16 cellular contexts compared by ENCODE assay signal in genomic region chr3:16419640-16420039, GRCh38.
DNase-seq lines count a peak whose midpoint lies in the region; TF ChIP-seq lines count a peak whose summit lies in the region.
"Had no signal": no experiment of that assay in that cellular context is flagged by ENCODE, and none has a peak within 500 bp of the region (broad histone marks: within the 10 kb centered on the region; RNA-seq: fewer than 3 reads in every experiment).

No MANE protein-coding gene starts in this region.

- H3K27ac ChIP-seq in Karpas-422 (ENCODE audit: low read length) (peak overlapping the region; percentile 99), mesenchymal stem cell (ENCODE audit: low read length, poor library complexity, severe bottlenecking) (peak overlapping the region; percentile 30)
- H3K27ac ChIP-seq: KMS-11 had no signal

- H3K4me3 Mint-ChIP-seq in activated T-cell treated with anti-CD3 and anti-CD28 coated beads, Interleukin-2, amount 50 U/mL, for 24 hours = no peak overlapping the region
- H3K4me3 Mint-ChIP-seq: stimulated activated naive CD8-positive, alpha-beta T cell treated with anti-CD3 and anti-CD28 coated beads, Interleukin-15, amount 100 ng/mL, for 72 hours had no signal

- H4K20me1 ChIP-seq in Karpas-422 (ENCODE audit: insufficient read depth, low read depth, low read length) = no peaks in the 10 kb centered on the region

- H3K4me3 ChIP-seq in AG10803 (ENCODE audit: low read length) (no peak overlapping the region), Karpas-422 (ENCODE audit: low read length) (peak overlapping the region; percentile 16; the same call in 1 of the 2 replicates), cardiac fibroblast (replicated peaks in 1 of 2; ENCODE audit: low read depth in 2 of 2, low read length in 2 of 2) (no peak overlapping the region), mesenchymal stem cell (ENCODE audit: insufficient read depth in 1 of 2, low read depth in 1 of 2, low read length in 2 of 2) (peak overlapping the region in 1 of 2 experiments; percentile 20)

- DNase-seq in AG10803 (ENCODE audit: low read depth) = peak; percentile 54
- DNase-seq in Karpas-422 = no peak
- peak; percentile 50 to 81 for DNase-seq in cardiac fibroblast (ENCODE audit: low read depth in 2 of 2)
- peak; percentile 85 for DNase-seq in mesenchymal stem cell
- DNase-seq in NCI-H187 (lab: John Stamatoyannopoulos, UW) = no peak
- no peak for DNase-seq in GM13976 (ENCODE audit: low spot score)
- no peak for DNase-seq in activated T-cell treated with anti-CD3 and anti-CD28 coated beads, Interleukin-2, amount 50 U/mL, for 24 hours
- no peak for DNase-seq in NCI-H524 (lab: John Stamatoyannopoulos, UW)
- DNase-seq: C1 segment of cervical spinal cord; GDM1; mammary epithelial cell; stimulated activated CD4-positive, alpha-beta T cell treated with anti-CD3 and anti-CD28 coated beads, Interleukin-4, amount 100 ng/mL, for 4 hours; stimulated activated naive CD8-positive, alpha-beta T cell treated with anti-CD3 and anti-CD28 coated beads, Interleukin-15, amount 100 ng/mL, for 72 hours had no signal

- H4K91ac ChIP-seq in mesenchymal stem cell (ENCODE audit: low read length) = no peak overlapping the region

- no peaks in the 10 kb centered on the region for H3K27me3 Mint-ChIP-seq in activated T-cell treated with anti-CD3 and anti-CD28 coated beads, Interleukin-2, amount 50 U/mL, for 24 hours
- H3K27me3 Mint-ChIP-seq: stimulated activated naive CD8-positive, alpha-beta T cell treated with anti-CD3 and anti-CD28 coated beads, Interleukin-15, amount 100 ng/mL, for 72 hours had no signal

- peaks cover 26% of the 10 kb centered on the region for H3K36me3 ChIP-seq in Karpas-422 (ENCODE audit: insufficient read depth, low read length)
- no peaks in the 10 kb centered on the region for H3K36me3 ChIP-seq in mesenchymal stem cell (ENCODE audit: control insufficient read depth in 1 of 2, insufficient read depth in 2 of 2, low read depth in 1 of 2, low read length in 2 of 2)

- H3K4me2 ChIP-seq in Karpas-422 (ENCODE audit: low read depth, low read length, poor library complexity, severe bottlenecking) = peak overlapping the region; percentile 36
- H3K4me2 ChIP-seq in mesenchymal stem cell (ENCODE audit: low read length, poor library complexity, severe bottlenecking) = peak overlapping the region; percentile 35
- H3K4me2 ChIP-seq: KMS-11 had no signal

- no peak overlapping the region for H3K23ac ChIP-seq in mesenchymal stem cell (ENCODE audit: low read length in 2 of 2)

- H3K18ac ChIP-seq in mesenchymal stem cell (ENCODE audit: low read depth in 1 of 2, low read length in 2 of 2) = peak overlapping the region; percentile 76 to 90

- H2AK5ac ChIP-seq in mesenchymal stem cell (ENCODE audit: low read length, severe bottlenecking) = no peak overlapping the region

- H3K36me3 Mint-ChIP-seq in activated T-cell treated with anti-CD3 and anti-CD28 coated beads, Interleukin-2, amount 50 U/mL, for 24 hours (ENCODE audit: low read depth) = peaks cover 54% of the 10 kb centered on the region

- no peaks in the 10 kb centered on the region for H3K27me3 ChIP-seq in Karpas-422 (ENCODE audit: low read length)
- no peaks in the 10 kb centered on the region for H3K27me3 ChIP-seq in mesenchymal stem cell (ENCODE audit: control insufficient read depth in 1 of 2, insufficient read depth in 1 of 2, low read length in 2 of 2)

- no peak for TF ChIP-seq CTCF in AG10803 (conservative IDR thresholded peaks at IDR 0.05; ENCODE audit: low read length)
- no peak for TF ChIP-seq CTCF in cardiac fibroblast (IDR thresholded peaks at IDR 0.05; ENCODE audit: low read depth, low read length)
- TF ChIP-seq CTCF in GM13976 (IDR thresholded peaks at IDR 0.05; ENCODE audit: borderline replicate concordance, control extremely low read depth, extremely low read depth, insufficient read depth, missing control alignments) = no peak

- H2BK15ac ChIP-seq in mesenchymal stem cell (ENCODE audit: low read depth, poor library complexity, severe bottlenecking) = no peak overlapping the region

- H4K8ac ChIP-seq in mesenchymal stem cell (ENCODE audit: low read length) = peak overlapping the region; percentile 19

- H3K79me1 ChIP-seq in mesenchymal stem cell (replicated peaks; ENCODE audit: low read length, poor library complexity, severe bottlenecking) = peaks cover 29% of the 10 kb centered on the region

- H3K9me2 ChIP-seq in Karpas-422 (replicated peaks; ENCODE audit: insufficient read depth, low read length) = no peaks in the 10 kb centered on the region

- H3K4me1 ChIP-seq in Karpas-422 (ENCODE audit: low read length) = peaks cover 100% of the 10 kb centered on the region
- peaks cover 10% of the 10 kb centered on the region for H3K4me1 ChIP-seq in mesenchymal stem cell (ENCODE audit: control insufficient read depth, insufficient read depth, low read depth, low read length)
- H3K4me1 ChIP-seq: parathyroid adenoma had no signal

- no peaks in the 10 kb centered on the region for H3K9me3 Mint-ChIP-seq in activated T-cell treated with anti-CD3 and anti-CD28 coated beads, Interleukin-2, amount 50 U/mL, for 24 hours
- H3K9me3 Mint-ChIP-seq: activated naive CD4-positive, alpha-beta T cell treated with anti-CD3 and anti-CD28 coated beads, Interleukin-2, amount 50 U/mL, for 72 hours; stimulated activated naive CD8-positive, alpha-beta T cell treated with anti-CD3 and anti-CD28 coated beads, Interleukin-15, amount 100 ng/mL, for 72 hours had no signal

- no peak overlapping the region for H3K4ac ChIP-seq in mesenchymal stem cell (ENCODE audit: low read depth in 1 of 2, low read length in 2 of 2)

- no peak overlapping the region for H2BK12ac ChIP-seq in mesenchymal stem cell (ENCODE audit: low read length in 2 of 2)

- peaks cover 44% of the 10 kb centered on the region for H3K4me1 Mint-ChIP-seq in activated T-cell treated with anti-CD3 and anti-CD28 coated beads, Interleukin-2, amount 50 U/mL, for 24 hours (ENCODE audit: low read depth)

- in situ Hi-C loops in GM13976 (cut with MboI; ENCODE audit: low sequenced_read_pairs, unreplicated experiment) = no loop called here

- peak overlapping the region; percentile 57 for H3K9ac ChIP-seq in Karpas-422 (ENCODE audit: low read length)
- no peak overlapping the region for H3K9ac ChIP-seq in mesenchymal stem cell (ENCODE audit: low read length)
- H3K9ac ChIP-seq: KMS-11, parathyroid adenoma had no signal

- no peak overlapping the region for H2BK5ac ChIP-seq in mesenchymal stem cell (ENCODE audit: low read depth, low read length, poor library complexity, severe bottlenecking)

- H3K79me2 ChIP-seq in Karpas-422 (ENCODE audit: low read length) = peaks cover 98% of the 10 kb centered on the region
- H3K79me2 ChIP-seq: parathyroid adenoma had no signal

- H2AFZ ChIP-seq in Karpas-422 (ENCODE audit: low read length) (no peak overlapping the region), mesenchymal stem cell (ENCODE audit: low read depth, low read length) (no peak overlapping the region)
- H2AFZ ChIP-seq: parathyroid adenoma had no signal

- no peaks in the 10 kb centered on the region for H3K9me3 ChIP-seq in Karpas-422 (ENCODE audit: low read length)
- H3K9me3 ChIP-seq in mesenchymal stem cell (ENCODE audit: control insufficient read depth, low read length) = no peaks in the 10 kb centered on the region

- H3K27ac Mint-ChIP-seq in activated T-cell treated with anti-CD3 and anti-CD28 coated beads, Interleukin-2, amount 50 U/mL, for 24 hours = no peak overlapping the region

- WGBS in mesenchymal stem cell = 22% methylated on average over 1 of the region's 3 CpGs

- no peak overlapping the region for H3K14ac ChIP-seq in mesenchymal stem cell (ENCODE audit: low read length in 2 of 2)

- no peak overlapping the region for H2BK120ac ChIP-seq in mesenchymal stem cell (ENCODE audit: low read depth, low read length)

Comparison
In these comparisons a context has a peak if more than half of its experiments do, and no peak if none do; other contexts are left out.
1. DNase-seq: peak in AG10803 (single experiment), cardiac fibroblast (2 of 2) and mesenchymal stem cell (single experiment); none in Karpas-422 (single experiment), NCI-H187 (0 of 2), GM13976 (single experiment), activated T-cell treated with anti-CD3 and anti-CD28 coated beads, Interleukin-2, amount 50 U/mL, for 24 hours (single experiment) and NCI-H524 (0 of 2).